ENCODE assay signal across 16 cellular contexts in genomic region chr9:109026306-109026705, GRCh38.
"Had no signal": no experiment of that assay in that cellular context is flagged by ENCODE, and none has a peak within 500 bp of the region (broad histone marks: within the 10 kb centered on the region; RNA-seq: fewer than 3 reads in every experiment).

No MANE protein-coding gene starts in this region.

- H3K4me1 Mint-ChIP-seq: memory B cell had no signal

- H3K27me3 ChIP-seq: adrenal gland, testis, upper lobe of right lung had no signal

- H3K9ac ChIP-seq: parathyroid adenoma had no signal

- H3K36me3 ChIP-seq: adrenal gland had no signal

- H3K9me3 ChIP-seq: adrenal gland, mucosa of descending colon, testis, upper lobe of right lung had no signal

- H3K4me1 ChIP-seq: upper lobe of right lung had no signal

- H3K4me3 Mint-ChIP-seq: activated T-cell treated with anti-CD3 and anti-CD28 coated beads, Interleukin-2, amount 50 U/mL, for 72 hours; dendritic cell treated with granulocyte-macrophage colony-stimulating factor and Interleukin-4, amounts not matched to agents 40 ng/mL and 50 ng/mL, for 4 days; memory B cell; naive B cell; stimulated activated memory B cell treated with anti-CD40 and anti-IgM and Interleukin-4, amounts not matched to agents 10 μg/mL and 1 μg/mL and 100 μg/mL, for 72 hours had no signal

- H3K27me3 Mint-ChIP-seq: dendritic cell treated with granulocyte-macrophage colony-stimulating factor and Interleukin-4, amounts not matched to agents 40 ng/mL and 50 ng/mL, for 4 days; memory B cell; naive B cell; stimulated activated memory B cell treated with anti-CD40 and anti-IgM and Interleukin-4, amounts not matched to agents 10 μg/mL and 1 μg/mL and 100 μg/mL, for 72 hours had no signal

- H3K27ac ChIP-seq: adrenal gland, parathyroid adenoma, testis, upper lobe of right lung had no signal

- H3K27ac Mint-ChIP-seq: activated T-cell treated with anti-CD3 and anti-CD28 coated beads, Interleukin-2, amount 50 U/mL, for 72 hours; dendritic cell treated with granulocyte-macrophage colony-stimulating factor and Interleukin-4, amounts not matched to agents 40 ng/mL and 50 ng/mL, for 4 days; memory B cell; stimulated activated memory B cell treated with anti-CD40 and anti-IgM and Interleukin-4, amounts not matched to agents 10 μg/mL and 1 μg/mL and 100 μg/mL, for 72 hours had no signal

- H3K9me3 Mint-ChIP-seq: activated T-cell treated with anti-CD3 and anti-CD28 coated beads, Interleukin-2, amount 50 U/mL, for 72 hours; dendritic cell treated with granulocyte-macrophage colony-stimulating factor and Interleukin-4, amounts not matched to agents 40 ng/mL and 50 ng/mL, for 4 days; memory B cell; naive B cell; stimulated activated memory B cell treated with anti-CD40 and anti-IgM and Interleukin-4, amounts not matched to agents 10 μg/mL and 1 μg/mL and 100 μg/mL, for 72 hours had no signal

- DNase-seq: activated CD4-positive, alpha-beta T cell treated with anti-CD3 and anti-CD28 coated beads, Interleukin-2, amount 50 U/mL, for 4 hours; activated CD4-positive, CD25-positive, alpha-beta regulatory T cell treated with anti-CD3 and anti-CD28 coated beads, Interleukin-2, amount 50 U/mL, for 72 hours; activated effector memory CD4-positive, alpha-beta T cell treated with anti-CD3 and anti-CD28 coated beads, Interleukin-2, amount 50 U/mL, for 16 hours; activated naive CD4-positive, alpha-beta T cell treated with anti-CD3 and anti-CD28 coated beads, Interleukin-2, amount 50 U/mL, for 16 hours; activated T-cell treated with anti-CD3 and anti-CD28 coated beads, Interleukin-2, amount 50 U/mL, for 72 hours; adrenal gland; effector memory CD4-positive, alpha-beta T cell; mucosa of descending colon; naive B cell; stimulated activated CD4-positive, alpha-beta T cell treated with anti-CD3 and anti-CD28 coated beads, Interleukin-4, amount 100 ng/mL, for 24 hours; testis; upper lobe of right lung had no signal

- H3K4me3 ChIP-seq: adrenal gland, mucosa of descending colon, testis, upper lobe of right lung had no signal
